1 cellular context compared by ENCODE assay signal in the genomic region with DNA sequence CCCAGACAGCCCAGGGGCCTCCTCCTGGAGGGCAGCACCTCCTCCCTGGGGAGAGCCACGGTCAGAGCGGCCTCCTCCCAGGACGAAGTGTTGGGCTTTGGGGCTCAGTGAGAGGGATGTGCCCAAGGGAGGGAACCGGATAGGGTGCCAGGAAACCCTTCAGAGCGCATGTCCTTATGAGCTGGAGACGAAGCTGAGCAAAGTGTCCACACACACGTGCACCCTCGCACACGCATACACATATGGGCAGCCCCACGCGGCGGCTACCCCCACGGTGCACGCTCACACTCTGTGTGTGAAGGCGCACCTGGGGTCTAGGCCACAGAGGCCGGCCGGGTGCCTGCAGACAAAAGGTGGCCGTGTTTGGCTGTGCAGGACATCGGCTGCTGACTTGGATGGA.
TF ChIP-seq lines count a peak whose summit lies in the region.

No MANE protein-coding gene starts in this region.

TF ChIP-seq in GM23338, 12 proteins besides CTCF, POLR2A, EP300 and RAD21 (continued from another document):
- TF ChIP-seq, protein P1, sequence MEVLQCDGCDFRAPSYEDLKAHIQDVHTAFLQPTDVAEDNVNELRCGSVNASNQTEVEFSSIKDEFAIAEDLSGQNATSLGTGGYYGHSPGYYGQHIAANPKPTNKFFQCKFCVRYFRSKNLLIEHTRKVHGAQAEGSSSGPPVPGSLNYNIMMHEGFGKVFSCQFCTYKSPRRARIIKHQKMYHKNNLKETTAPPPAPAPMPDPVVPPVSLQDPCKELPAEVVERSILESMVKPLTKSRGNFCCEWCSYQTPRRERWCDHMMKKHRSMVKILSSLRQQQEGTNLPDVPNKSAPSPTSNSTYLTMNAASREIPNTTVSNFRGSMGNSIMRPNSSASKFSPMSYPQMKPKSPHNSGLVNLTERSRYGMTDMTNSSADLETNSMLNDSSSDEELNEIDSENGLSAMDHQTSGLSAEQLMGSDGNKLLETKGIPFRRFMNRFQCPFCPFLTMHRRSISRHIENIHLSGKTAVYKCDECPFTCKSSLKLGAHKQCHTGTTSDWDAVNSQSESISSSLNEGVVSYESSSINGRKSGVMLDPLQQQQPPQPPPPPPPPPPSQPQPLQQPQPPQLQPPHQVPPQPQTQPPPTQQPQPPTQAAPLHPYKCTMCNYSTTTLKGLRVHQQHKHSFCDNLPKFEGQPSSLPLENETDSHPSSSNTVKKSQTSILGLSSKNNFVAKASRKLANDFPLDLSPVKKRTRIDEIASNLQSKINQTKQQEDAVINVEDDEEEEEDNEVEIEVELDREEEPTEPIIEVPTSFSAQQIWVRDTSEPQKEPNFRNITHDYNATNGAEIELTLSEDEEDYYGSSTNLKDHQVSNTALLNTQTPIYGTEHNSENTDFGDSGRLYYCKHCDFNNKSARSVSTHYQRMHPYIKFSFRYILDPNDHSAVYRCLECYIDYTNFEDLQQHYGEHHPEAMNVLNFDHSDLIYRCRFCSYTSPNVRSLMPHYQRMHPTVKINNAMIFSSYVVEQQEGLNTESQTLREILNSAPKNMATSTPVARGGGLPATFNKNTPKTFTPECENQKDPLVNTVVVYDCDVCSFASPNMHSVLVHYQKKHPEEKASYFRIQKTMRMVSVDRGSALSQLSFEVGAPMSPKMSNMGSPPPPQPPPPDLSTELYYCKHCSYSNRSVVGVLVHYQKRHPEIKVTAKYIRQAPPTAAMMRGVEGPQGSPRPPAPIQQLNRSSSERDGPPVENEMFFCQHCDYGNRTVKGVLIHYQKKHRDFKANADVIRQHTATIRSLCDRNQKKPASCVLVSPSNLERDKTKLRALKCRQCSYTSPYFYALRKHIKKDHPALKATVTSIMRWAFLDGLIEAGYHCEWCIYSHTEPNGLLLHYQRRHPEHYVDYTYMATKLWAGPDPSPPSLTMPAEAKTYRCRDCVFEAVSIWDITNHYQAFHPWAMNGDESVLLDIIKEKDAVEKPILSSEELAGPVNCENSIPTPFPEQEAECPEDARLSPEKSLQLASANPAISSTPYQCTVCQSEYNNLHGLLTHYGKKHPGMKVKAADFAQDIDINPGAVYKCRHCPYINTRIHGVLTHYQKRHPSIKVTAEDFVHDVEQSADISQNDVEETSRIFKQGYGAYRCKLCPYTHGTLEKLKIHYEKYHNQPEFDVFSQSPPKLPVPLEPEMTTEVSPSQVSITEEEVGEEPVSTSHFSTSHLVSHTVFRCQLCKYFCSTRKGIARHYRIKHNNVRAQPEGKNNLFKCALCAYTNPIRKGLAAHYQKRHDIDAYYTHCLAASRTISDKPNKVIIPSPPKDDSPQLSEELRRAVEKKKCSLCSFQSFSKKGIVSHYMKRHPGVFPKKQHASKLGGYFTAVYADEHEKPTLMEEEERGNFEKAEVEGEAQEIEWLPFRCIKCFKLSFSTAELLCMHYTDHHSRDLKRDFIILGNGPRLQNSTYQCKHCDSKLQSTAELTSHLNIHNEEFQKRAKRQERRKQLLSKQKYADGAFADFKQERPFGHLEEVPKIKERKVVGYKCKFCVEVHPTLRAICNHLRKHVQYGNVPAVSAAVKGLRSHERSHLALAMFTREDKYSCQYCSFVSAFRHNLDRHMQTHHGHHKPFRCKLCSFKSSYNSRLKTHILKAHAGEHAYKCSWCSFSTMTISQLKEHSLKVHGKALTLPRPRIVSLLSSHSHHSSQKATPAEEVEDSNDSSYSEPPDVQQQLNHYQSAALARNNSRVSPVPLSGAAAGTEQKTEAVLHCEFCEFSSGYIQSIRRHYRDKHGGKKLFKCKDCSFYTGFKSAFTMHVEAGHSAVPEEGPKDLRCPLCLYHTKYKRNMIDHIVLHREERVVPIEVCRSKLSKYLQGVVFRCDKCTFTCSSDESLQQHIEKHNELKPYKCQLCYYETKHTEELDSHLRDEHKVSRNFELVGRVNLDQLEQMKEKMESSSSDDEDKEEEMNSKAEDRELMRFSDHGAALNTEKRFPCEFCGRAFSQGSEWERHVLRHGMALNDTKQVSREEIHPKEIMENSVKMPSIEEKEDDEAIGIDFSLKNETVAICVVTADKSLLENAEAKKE (CRISPR knock-in tag; IDR thresholded peaks at IDR 0.05): no peak
- TF ChIP-seq, protein P2, sequence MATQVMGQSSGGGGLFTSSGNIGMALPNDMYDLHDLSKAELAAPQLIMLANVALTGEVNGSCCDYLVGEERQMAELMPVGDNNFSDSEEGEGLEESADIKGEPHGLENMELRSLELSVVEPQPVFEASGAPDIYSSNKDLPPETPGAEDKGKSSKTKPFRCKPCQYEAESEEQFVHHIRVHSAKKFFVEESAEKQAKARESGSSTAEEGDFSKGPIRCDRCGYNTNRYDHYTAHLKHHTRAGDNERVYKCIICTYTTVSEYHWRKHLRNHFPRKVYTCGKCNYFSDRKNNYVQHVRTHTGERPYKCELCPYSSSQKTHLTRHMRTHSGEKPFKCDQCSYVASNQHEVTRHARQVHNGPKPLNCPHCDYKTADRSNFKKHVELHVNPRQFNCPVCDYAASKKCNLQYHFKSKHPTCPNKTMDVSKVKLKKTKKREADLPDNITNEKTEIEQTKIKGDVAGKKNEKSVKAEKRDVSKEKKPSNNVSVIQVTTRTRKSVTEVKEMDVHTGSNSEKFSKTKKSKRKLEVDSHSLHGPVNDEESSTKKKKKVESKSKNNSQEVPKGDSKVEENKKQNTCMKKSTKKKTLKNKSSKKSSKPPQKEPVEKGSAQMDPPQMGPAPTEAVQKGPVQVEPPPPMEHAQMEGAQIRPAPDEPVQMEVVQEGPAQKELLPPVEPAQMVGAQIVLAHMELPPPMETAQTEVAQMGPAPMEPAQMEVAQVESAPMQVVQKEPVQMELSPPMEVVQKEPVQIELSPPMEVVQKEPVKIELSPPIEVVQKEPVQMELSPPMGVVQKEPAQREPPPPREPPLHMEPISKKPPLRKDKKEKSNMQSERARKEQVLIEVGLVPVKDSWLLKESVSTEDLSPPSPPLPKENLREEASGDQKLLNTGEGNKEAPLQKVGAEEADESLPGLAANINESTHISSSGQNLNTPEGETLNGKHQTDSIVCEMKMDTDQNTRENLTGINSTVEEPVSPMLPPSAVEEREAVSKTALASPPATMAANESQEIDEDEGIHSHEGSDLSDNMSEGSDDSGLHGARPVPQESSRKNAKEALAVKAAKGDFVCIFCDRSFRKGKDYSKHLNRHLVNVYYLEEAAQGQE (IDR thresholded peaks at IDR 0.05; ENCODE audit: unreplicated experiment): no peak
- no peak for TF ChIP-seq EZH2phosphoT487 (IDR thresholded peaks at IDR 0.05; ENCODE audit: unreplicated experiment)
- TF ChIP-seq JUNB (IDR thresholded peaks at IDR 0.05; ENCODE audit: unreplicated experiment): no peak
- no peak for TF ChIP-seq POLR2AphosphoS5 (IDR thresholded peaks at IDR 0.05; ENCODE audit: low read depth)
- TF ChIP-seq ZNF331 (CRISPR knock-in tag; IDR thresholded peaks at IDR 0.05; ENCODE audit: low read depth): no peak
- TF ChIP-seq, protein P3, sequence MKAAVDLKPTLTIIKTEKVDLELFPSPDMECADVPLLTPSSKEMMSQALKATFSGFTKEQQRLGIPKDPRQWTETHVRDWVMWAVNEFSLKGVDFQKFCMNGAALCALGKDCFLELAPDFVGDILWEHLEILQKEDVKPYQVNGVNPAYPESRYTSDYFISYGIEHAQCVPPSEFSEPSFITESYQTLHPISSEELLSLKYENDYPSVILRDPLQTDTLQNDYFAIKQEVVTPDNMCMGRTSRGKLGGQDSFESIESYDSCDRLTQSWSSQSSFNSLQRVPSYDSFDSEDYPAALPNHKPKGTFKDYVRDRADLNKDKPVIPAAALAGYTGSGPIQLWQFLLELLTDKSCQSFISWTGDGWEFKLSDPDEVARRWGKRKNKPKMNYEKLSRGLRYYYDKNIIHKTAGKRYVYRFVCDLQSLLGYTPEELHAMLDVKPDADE (IDR thresholded peaks at IDR 0.05): no peak
- TF ChIP-seq ZNF114 (CRISPR knock-in tag; IDR thresholded peaks at IDR 0.05): no peak
- TF ChIP-seq CREB1 (CRISPR knock-in tag; IDR thresholded peaks at IDR 0.05; ENCODE audit: low read depth): no peak
- no peak for TF ChIP-seq EZH2 (IDR thresholded peaks at IDR 0.05; ENCODE audit: low read depth, unreplicated experiment)
- TF ChIP-seq STAT1 (IDR thresholded peaks at IDR 0.05; ENCODE audit: unreplicated experiment): no peak
